ENCODE assay signal across 1 cellular context in the genomic region with DNA sequence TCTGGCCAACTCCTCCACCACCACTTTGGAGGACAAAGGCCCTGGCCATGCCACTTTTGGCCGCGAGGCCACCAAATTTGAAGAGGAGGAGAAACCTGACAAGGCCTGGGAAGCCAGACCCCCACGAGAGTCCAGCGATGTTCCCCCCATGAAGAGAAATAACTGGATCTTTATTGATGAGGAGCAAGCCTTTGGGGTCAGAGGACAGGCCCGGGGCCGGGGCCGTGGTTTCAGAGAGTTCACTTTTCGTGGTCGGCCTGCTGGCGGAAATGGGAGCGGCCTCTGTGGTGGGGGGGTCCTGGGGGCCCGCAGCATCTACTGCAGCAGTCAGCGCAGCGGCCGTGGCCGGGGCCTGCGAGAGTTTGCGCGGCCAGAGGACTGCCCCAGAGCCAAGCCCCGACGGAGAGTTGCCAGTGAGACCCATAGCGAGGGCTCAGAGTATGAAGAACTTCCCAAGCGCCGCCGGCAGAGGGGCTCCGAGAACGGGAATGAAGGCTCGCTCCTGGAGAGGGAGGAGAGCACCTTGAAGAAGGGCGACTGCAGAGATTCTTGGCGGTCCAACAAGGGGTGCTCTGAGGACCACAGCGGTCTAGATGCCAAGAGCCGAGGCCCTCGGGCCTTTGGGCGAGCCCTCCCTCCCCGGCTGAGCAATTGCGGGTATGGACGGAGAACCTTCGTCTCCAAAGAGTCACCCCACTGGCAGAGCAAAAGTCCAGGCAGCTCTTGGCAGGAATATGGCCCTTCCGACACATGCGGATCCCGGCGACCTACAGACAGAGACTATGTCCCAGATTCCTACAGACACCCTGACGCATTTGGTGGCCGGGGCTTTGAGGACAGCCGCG.
TF ChIP-seq lines count a peak whose summit lies in the region.

No MANE protein-coding gene starts in this region.

TF ChIP-seq in SK-N-SH treated with all-trans-retinoic acid at 6 μM for 48 hours, 23 proteins besides CTCF, POLR2A, EP300 and RAD21 (continued from another document):
- TF ChIP-seq ZFP30 (CRISPR knock-in tag; IDR thresholded peaks at IDR 0.05) (no peak), ISL1 (CRISPR knock-in tag; IDR thresholded peaks at IDR 0.05) (no peak), RARB (CRISPR knock-in tag; IDR thresholded peaks at IDR 0.05) (no peak), PPARA (CRISPR knock-in tag; IDR thresholded peaks at IDR 0.05; ENCODE audit: borderline replicate concordance) (no peak), ZNF70 (CRISPR knock-in tag; IDR thresholded peaks at IDR 0.05) (no peak), ARNTL (CRISPR knock-in tag; IDR thresholded peaks at IDR 0.05; ENCODE audit: borderline replicate concordance, low read depth) (no peak), ZFP3 (CRISPR knock-in tag; IDR thresholded peaks at IDR 0.05) (no peak), SNAI2 (CRISPR knock-in tag; IDR thresholded peaks at IDR 0.05) (no peak), TCF4 (CRISPR knock-in tag; IDR thresholded peaks at IDR 0.05; ENCODE audit: borderline replicate concordance) (no peak), TOX (CRISPR knock-in tag; IDR thresholded peaks at IDR 0.05; ENCODE audit: borderline replicate concordance) (no peak)
- TF ChIP-seq, protein P1, sequence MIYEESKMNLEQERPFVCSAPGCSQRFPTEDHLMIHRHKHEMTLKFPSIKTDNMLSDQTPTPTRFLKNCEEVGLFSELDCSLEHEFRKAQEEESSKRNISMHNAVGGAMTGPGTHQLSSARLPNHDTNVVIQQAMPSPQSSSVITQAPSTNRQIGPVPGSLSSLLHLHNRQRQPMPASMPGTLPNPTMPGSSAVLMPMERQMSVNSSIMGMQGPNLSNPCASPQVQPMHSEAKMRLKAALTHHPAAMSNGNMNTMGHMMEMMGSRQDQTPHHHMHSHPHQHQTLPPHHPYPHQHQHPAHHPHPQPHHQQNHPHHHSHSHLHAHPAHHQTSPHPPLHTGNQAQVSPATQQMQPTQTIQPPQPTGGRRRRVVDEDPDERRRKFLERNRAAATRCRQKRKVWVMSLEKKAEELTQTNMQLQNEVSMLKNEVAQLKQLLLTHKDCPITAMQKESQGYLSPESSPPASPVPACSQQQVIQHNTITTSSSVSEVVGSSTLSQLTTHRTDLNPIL (CRISPR knock-in tag; IDR thresholded peaks at IDR 0.05; ENCODE audit: low read depth): no peak
